In genomic region chr15:69413822-69414701, GRCh38 we compare ENCODE assay signal across 8 cellular contexts. TPM values are rescaled to one million over a fixed set of nuclear protein-coding genes. Genes with fewer than 3 reads are reported as not detected.
A peak's percentile ranks its signal among the peaks of the same experiment; 100 is the strongest.
DNase-seq lines count a peak whose midpoint lies in the region; ATAC-seq and TF ChIP-seq lines count a peak whose summit lies in the region.

TSS of gene KIF23 (plus strand) at chr15:69414349. CDS start at chr15:69414466, 117 bp downstream.

- H3K4me1 Mint-ChIP-seq in T-helper 17 cell, result peaks cover 17% of the 10 kb centered on the region

- WGBS in psoas muscle, 3 donors, result 2 to 3% (median 2%) methylated on average over 50 to 78 of the region's 78 CpGs

- peak within 1 kb of the TSS; percentile 86 for H3K4me3 ChIP-seq in psoas muscle
- peak within 1 kb of the TSS; percentile 56 to 61 for H3K4me3 ChIP-seq in uterus

- peak within 1 kb of the TSS; percentile 87 for H3K4me3 Mint-ChIP-seq in T-helper 17 cell

- peaks cover 6% of the 10 kb centered on the region for H3K27me3 Mint-ChIP-seq in T-helper 17 cell

- H3K27me3 ChIP-seq in psoas muscle (ENCODE audit: insufficient read depth in 3 of 3, low read length in 2 of 3) (peaks cover 0 to 16% (median 0%) of the 10 kb centered on the region in 3 donors), uterus (no peaks in the 10 kb centered on the region)

- TF ChIP-seq CTCF in GM13977 (IDR thresholded peaks at IDR 0.05; ENCODE audit: extremely low read depth, insufficient read depth, missing control alignments) (no peak), psoas muscle (IDR thresholded peaks at IDR 0.05) (no peak), uterus (IDR thresholded peaks at IDR 0.05) (no peak)

- in situ Hi-C loops in GM13977 (cut with MboI; ENCODE audit: low pct_unique_long_range_greater_than_20kb, low sequenced_read_pairs, unreplicated experiment), result no loop called here

- no peaks in the 10 kb centered on the region for H3K36me3 ChIP-seq in psoas muscle (ENCODE audit: insufficient read depth in 1 of 2, low read depth in 1 of 2)
- H3K36me3 ChIP-seq in uterus, result no peaks in the 10 kb centered on the region

- H3K9me3 ChIP-seq in T-helper 17 cell (ENCODE audit: control insufficient read depth, low read length, poor library complexity, severe bottlenecking), result no peaks in the 10 kb centered on the region
- H3K9me3 ChIP-seq in psoas muscle, result no peaks in the 10 kb centered on the region
- H3K9me3 ChIP-seq in uterus, result no peaks in the 10 kb centered on the region

- peak within 1 kb of the TSS; percentile 90 for H3K27ac Mint-ChIP-seq in T-helper 17 cell

- no peaks in the 10 kb centered on the region for H3K36me3 Mint-ChIP-seq in T-helper 17 cell (ENCODE audit: low read depth)

- intact Hi-C loops in left ventricle myocardium superior (cut with micrococcal nuclease), result no loop called here
- intact Hi-C loops in psoas muscle (cut with DNase I), result no loop called here
- intact Hi-C loops in uterus (cut with DNase I; ENCODE audit: low total_unique reads), result no loop called here

- TF ChIP-seq POLR2A in uterus (IDR thresholded peaks at IDR 0.05), result peak in 1 of 2 donors; percentile 36

- H3K4me1 ChIP-seq in psoas muscle (no peaks in the 10 kb centered on the region), uterus (no peaks in the 10 kb centered on the region)

- peak; percentile 91 for ATAC-seq in HG02870 (IDR thresholded peaks at IDR 0.05; ENCODE audit: unreplicated experiment)
- ATAC-seq in T-helper 17 cell, result peak; percentile 97
- ATAC-seq in left ventricle myocardium superior, result peak; percentile 99
- ATAC-seq in psoas muscle, result peak; percentile 95 to 100 (median 98)

- H3K27ac ChIP-seq in psoas muscle (peak within 1 kb of the TSS; percentile 10), uterus (peak within 1 kb of the TSS; percentile 68 to 78)

- DNase-seq in GM13977 (ENCODE audit: low spot score) (peak; percentile 98), NCI-H146 treated with DMSO at 0.1 percent for 48 hours (lab: John Stamatoyannopoulos, UW; ENCODE audit: unreplicated experiment) (peak; percentile 70), T-helper 17 cell (peak; percentile 89 to 93 (median 91)), amygdala (lab: John Stamatoyannopoulos, UW) (peak in 54 of 56 donors; percentile 8 to 89 (median 65)), left ventricle myocardium superior (peak; percentile 93), psoas muscle (peak; percentile 88 to 94), uterus (peak; percentile 85 to 88)

RNA-seq across cellular contexts. Expression of gene KIF23, which starts in this region (rescaled TPM):
- total RNA-seq in T-helper 17 cell, result 1 to 10 TPM; 1.6 to 4.3 TPM
- total RNA-seq in left ventricle myocardium superior, result 0.45 TPM
- under 1 TPM in 3 of 4 donors, not detected in 1; 0.25 to 0.69 (median 0.46) TPM for total RNA-seq in psoas muscle
- polyA plus RNA-seq in psoas muscle, result under 1 TPM; 0.04 to 0.56 (median 0.35) TPM
- 10 to 100 TPM in 1 of 4 donors, 1 to 10 TPM in 3; 2.6 to 39.3 (median 4.3) TPM for total RNA-seq in uterus

Comparison
In these comparisons a context has a peak if more than half of its experiments do, and no peak if none do; other contexts are left out.
1. Peak in every context shown above with its lines: DNase-seq, ATAC-seq, H3K4me3 ChIP-seq and H3K27ac ChIP-seq.
2. Peak in DNase-seq and ATAC-seq in left ventricle myocardium superior; RNA of the gene not detected or under 1 TPM.
3. Peak in DNase-seq, ATAC-seq, H3K4me3 ChIP-seq and H3K27ac ChIP-seq in psoas muscle; RNA of the gene not detected or under 1 TPM.